15 cellular contexts compared by ENCODE assay signal in genomic region chr11:108648528-108648885, GRCh38. TPM values are rescaled to one million over a fixed set of nuclear protein-coding genes. Genes with fewer than 3 reads are reported as not detected.
DNase-seq lines count a peak whose midpoint lies in the region; ATAC-seq, FAIRE-seq and TF ChIP-seq lines count a peak whose summit lies in the region.
"Had no signal": no experiment of that assay in that cellular context is flagged by ENCODE, and none has a peak within 500 bp of the region (broad histone marks: within the 10 kb centered on the region; RNA-seq: fewer than 3 reads in every experiment).

No MANE protein-coding gene starts in this region.

- H3K36me3 ChIP-seq in heart right ventricle (no peaks in the 10 kb centered on the region), astrocyte (ENCODE audit: insufficient read depth, low read length) (no peaks in the 10 kb centered on the region), right lobe of liver (no peaks in the 10 kb centered on the region)
- H3K36me3 ChIP-seq: pancreas had no signal

- ATAC-seq in heart right ventricle (no peak), Right ventricle myocardium superior (ENCODE audit: poor library complexity) (no peak), right lobe of liver (no peak), HG03378 (IDR thresholded peaks at IDR 0.05; ENCODE audit: unreplicated experiment) (no peak)

- peak overlapping the region; percentile 37 for H2AFZ ChIP-seq in astrocyte (ENCODE audit: low read depth, low read length)

- intact Hi-C loops in heart right ventricle (cut with DNase I): loop anchor here in 7 of 10 donors (5.0 to 10.0 kb wide), 12 partner anchors 51 to 534 kb away; partner anchors contain the start of genes POGLUT3 (in 4 of the 7), C11orf65 (in 3 of the 7), ATM (in 1 of the 7) and EXPH5 (in 1 of the 7)
- intact Hi-C loops in Right ventricle myocardium superior (cut with DNase I): loop anchor here (5.0 kb wide), 1 partner anchor 231 kb away; no protein-coding TSS in a partner anchor
- intact Hi-C loops in right lobe of liver (cut with DNase I): loop anchor here in 1 of 2 donors (10.0 kb wide), 1 partner anchor 54 kb away; the partner anchor contains the start of gene EXPH5

- no peaks in the 10 kb centered on the region for H3K79me2 ChIP-seq in astrocyte (ENCODE audit: insufficient read depth, low read length)

- H3K27me3 Mint-ChIP-seq in astrocyte (ENCODE audit: low read depth, unreplicated experiment) (no peaks in the 10 kb centered on the region), type B pancreatic cell (no peaks in the 10 kb centered on the region)

- H3K4me3 ChIP-seq in heart right ventricle (peak overlapping the region in 1 of 10 donors; percentile 27), astrocyte (ENCODE audit: insufficient read depth, low read depth, low read length) (no peak overlapping the region), right lobe of liver (peak overlapping the region in 1 of 3 donors; percentile 36)
- H3K4me3 ChIP-seq: GM12878, pancreas, testis had no signal

- no peak for TF ChIP-seq POLR2A in right lobe of liver (IDR thresholded peaks at IDR 0.05)

- WGBS in heart right ventricle, 2 donors: 64 to 71% methylated on average over 2 of the region's 2 CpGs
- WGBS in right lobe of liver (ENCODE audit: insufficient coverage, low coverage, low lambda C conversion rate, missing lambda C conversion rate): 69% methylated on average over 2 of the region's 2 CpGs

- H3K27ac ChIP-seq in heart right ventricle (peak overlapping the region in 9 of 10 donors; percentile 14 to 80 (median 65)), astrocyte (ENCODE audit: low read depth, low read length) (no peak overlapping the region), right lobe of liver (peak overlapping the region; percentile 44 to 88 (median 72))
- H3K27ac ChIP-seq: foreskin keratinocyte, testis had no signal

- peak overlapping the region; percentile 3 for H3K9ac ChIP-seq in astrocyte (ENCODE audit: low read length)

- H3K4me2 ChIP-seq in astrocyte (ENCODE audit: low read length): no peak overlapping the region

- no peak overlapping the region for H3K4me3 Mint-ChIP-seq in astrocyte (ENCODE audit: unreplicated experiment)
- no peak overlapping the region for H3K4me3 Mint-ChIP-seq in type B pancreatic cell
- H3K4me3 Mint-ChIP-seq: activated naive CD4-positive, alpha-beta T cell treated with anti-CD3 and anti-CD28 coated beads, Interleukin-2, amount 10 ng/mL, durations not matched to agents 7 days and 5 days had no signal

- H3K36me3 Mint-ChIP-seq in astrocyte (ENCODE audit: low read depth, unreplicated experiment): no peaks in the 10 kb centered on the region
- H3K36me3 Mint-ChIP-seq in type B pancreatic cell: no peaks in the 10 kb centered on the region
- H3K36me3 Mint-ChIP-seq: activated naive CD4-positive, alpha-beta T cell treated with anti-CD3 and anti-CD28 coated beads, Interleukin-2, amount 10 ng/mL, durations not matched to agents 7 days and 5 days had no signal

- DNase-seq in heart right ventricle: no peak
- no peak for DNase-seq in Right ventricle myocardium superior
- DNase-seq in astrocyte (ENCODE audit: low read depth): no peak
- DNase-seq in right lobe of liver: no peak
- no peak for DNase-seq in type B pancreatic cell (ENCODE audit: extremely low spot score, unreplicated experiment)
- no peak for DNase-seq in activated CD4-positive, alpha-beta T cell treated with anti-CD3 and anti-CD28 coated beads, Interleukin-2, amount 50 U/mL, for 1 hour
- no peak for DNase-seq in activated CD4-positive, alpha-beta T cell treated with anti-CD3 and anti-CD28 coated beads, Interleukin-2, amount 50 U/mL, for 4 hours
- DNase-seq: cortex of kidney had no signal

- no peaks in the 10 kb centered on the region for H3K27me3 ChIP-seq in heart right ventricle
- H3K27me3 ChIP-seq in astrocyte (ENCODE audit: insufficient read depth, low read length): no peaks in the 10 kb centered on the region
- no peaks in the 10 kb centered on the region for H3K27me3 ChIP-seq in right lobe of liver
- H3K27me3 ChIP-seq: foreskin keratinocyte, pancreas, testis had no signal

- H3K9me3 Mint-ChIP-seq in astrocyte (ENCODE audit: unreplicated experiment) (no peaks in the 10 kb centered on the region), type B pancreatic cell (no peaks in the 10 kb centered on the region)
- H3K9me3 Mint-ChIP-seq: activated naive CD4-positive, alpha-beta T cell treated with anti-CD3 and anti-CD28 coated beads, Interleukin-2, amount 10 ng/mL, durations not matched to agents 7 days and 5 days had no signal

- TF ChIP-seq CTCF in heart right ventricle (IDR thresholded peaks at IDR 0.05) (no peak), astrocyte (IDR thresholded peaks at IDR 0.05; ENCODE audit: insufficient read depth, low read depth, low read length) (no peak), right lobe of liver (IDR thresholded peaks at IDR 0.05) (no peak), type B pancreatic cell (conservative IDR thresholded peaks at IDR 0.05) (peak; percentile 17)

- H3K27ac Mint-ChIP-seq in astrocyte (ENCODE audit: unreplicated experiment) (peak overlapping the region; percentile 1), type B pancreatic cell (peak overlapping the region; percentile 10)
- H3K27ac Mint-ChIP-seq: activated naive CD4-positive, alpha-beta T cell treated with anti-CD3 and anti-CD28 coated beads, Interleukin-2, amount 10 ng/mL, durations not matched to agents 7 days and 5 days had no signal

- no peak for FAIRE-seq in astrocyte (lab: Jason Lieb, UNC)
- FAIRE-seq: GM12878, pancreas, RCC 7860 had no signal

- H3K4me1 Mint-ChIP-seq in astrocyte (ENCODE audit: low read depth, unreplicated experiment) (peaks cover 11% of the 10 kb centered on the region), type B pancreatic cell (ENCODE audit: unreplicated experiment) (peaks cover 5% of the 10 kb centered on the region)
- H3K4me1 Mint-ChIP-seq: activated naive CD4-positive, alpha-beta T cell treated with anti-CD3 and anti-CD28 coated beads, Interleukin-2, amount 10 ng/mL, durations not matched to agents 7 days and 5 days had no signal

- H3K9me3 ChIP-seq in heart right ventricle (peaks cover 0 to 5% (median 0%) of the 10 kb centered on the region in 11 donors), astrocyte (ENCODE audit: insufficient read depth, low read depth, low read length) (no peaks in the 10 kb centered on the region), right lobe of liver (no peaks in the 10 kb centered on the region)
- H3K9me3 ChIP-seq: pancreas, testis had no signal

- peaks cover 0 to 7% (median 0%) of the 10 kb centered on the region in 9 donors for H3K4me1 ChIP-seq in heart right ventricle
- H3K4me1 ChIP-seq in astrocyte (ENCODE audit: insufficient read depth, low read length): no peaks in the 10 kb centered on the region
- H3K4me1 ChIP-seq in right lobe of liver: peaks cover 0 to 15% (median 6%) of the 10 kb centered on the region in 4 donors

- no peaks in the 10 kb centered on the region for H4K20me1 ChIP-seq in astrocyte (ENCODE audit: insufficient read depth, low read length)

RNA-seq across cellular contexts. Expression of gene DDX10, which starts 16.4 kb away (rescaled TPM):
- 10 to 100 TPM in 9 of 10 donors, 1 to 10 TPM in 1; 9.3 to 15.3 (median 11.5) TPM for total RNA-seq in heart right ventricle
- polyA plus RNA-seq in heart right ventricle: 10 to 100 TPM; 11.4 to 13.6 TPM
- 10.2 TPM for total RNA-seq in Right ventricle myocardium superior
- total RNA-seq in astrocyte: 27.1 and 32.2 TPM in 2 replicates
- 10 to 100 TPM in 4 of 6 experiments, 1 to 10 TPM in 2; 7.4 to 13.6 (median 11.3) TPM for total RNA-seq in right lobe of liver
- 26.3 and 34.7 TPM in 2 replicates for total RNA-seq in type B pancreatic cell (ENCODE audit: low replicate concordance)

RNA-seq across cellular contexts. Expression of gene EXPH5, which starts 54.9 kb away (rescaled TPM):
- total RNA-seq in heart right ventricle (1 to 10 TPM in 8 of 10 donors, under 1 TPM in 2; 0.77 to 8.4 (median 1.6) TPM), Right ventricle myocardium superior (2.5 TPM), astrocyte (4.7 and 7.9 TPM in 2 replicates), right lobe of liver (10 to 100 TPM in 3 of 6 experiments, 1 to 10 TPM in 3; 8.3 to 12.4 (median 10.2) TPM), type B pancreatic cell (ENCODE audit: low replicate concordance) (15.2 and 37.4 TPM in 2 replicates)
- under 1 TPM; 0.10 to 0.51 TPM for polyA plus RNA-seq in heart right ventricle
